ENCODE assay signal across 1 cellular context in genomic region chr4:82247171-82247570, GRCh38.
TF ChIP-seq lines count a peak whose summit lies in the region.

No MANE protein-coding gene starts in this region.

TF ChIP-seq in WTC11, 78 proteins besides CTCF, POLR2A, EP300 and RAD21 (continued from another document):
- TF ChIP-seq ZSCAN18 (CRISPR knock-in tag; IDR thresholded peaks at IDR 0.05) (no peak), NR3C1 (CRISPR knock-in tag; conservative IDR thresholded peaks at IDR 0.05; ENCODE audit: low read depth) (no peak), GABPB1 (CRISPR knock-in tag; IDR thresholded peaks at IDR 0.05) (no peak), IRF1 (CRISPR knock-in tag; IDR thresholded peaks at IDR 0.05) (no peak)
